Comparison of ENCODE assay signal across 8 cellular contexts in the genomic region with DNA sequence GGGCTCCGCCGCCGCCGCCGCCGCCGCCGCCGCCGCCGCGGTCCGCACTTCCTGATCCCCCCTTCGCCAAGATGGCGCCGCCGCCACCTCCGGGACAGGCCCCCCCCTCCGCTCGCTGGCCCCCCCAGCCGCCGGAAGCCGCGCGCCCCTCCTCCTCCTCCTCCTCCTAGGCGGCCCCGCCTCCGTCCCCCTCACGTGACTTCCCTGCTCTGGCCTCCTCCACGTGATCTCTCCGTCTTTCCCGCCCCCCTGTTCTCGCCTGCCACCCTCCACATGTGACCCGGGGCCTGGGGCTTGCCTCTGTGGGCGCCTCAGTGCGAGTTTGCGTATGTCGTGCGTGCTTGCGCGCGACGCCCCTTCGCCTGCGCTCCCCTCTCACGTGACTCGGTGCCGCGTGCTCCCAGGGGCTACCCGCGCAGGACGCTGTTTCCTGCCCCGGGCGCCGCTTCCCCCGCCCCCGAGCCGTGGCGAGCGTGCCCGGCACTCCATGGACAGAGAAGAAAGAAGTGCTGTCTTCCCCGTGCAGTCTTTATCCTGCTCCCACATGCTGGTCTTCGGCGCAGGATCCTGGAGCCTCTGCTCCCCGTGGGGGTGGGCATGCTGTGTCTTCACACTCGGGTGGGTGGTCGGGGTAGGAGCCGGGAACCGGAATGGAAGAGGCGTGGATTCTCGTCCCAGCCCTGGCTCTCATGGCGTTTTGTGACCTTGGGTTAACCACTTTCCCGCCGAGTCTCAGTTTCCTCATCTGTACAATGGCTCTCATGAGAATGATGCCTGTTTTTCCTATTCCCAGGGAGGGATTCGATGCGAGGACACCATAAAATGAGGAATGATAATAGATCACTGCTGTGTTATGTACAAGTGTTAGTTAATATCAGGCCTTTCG. TPM values are rescaled to one million over a fixed set of nuclear protein-coding genes. Genes with fewer than 3 reads are reported as not detected.
A peak's percentile ranks its signal among the peaks of the same experiment; 100 is the strongest.
DNase-seq lines count a peak whose midpoint lies in the region; ATAC-seq and TF ChIP-seq lines count a peak whose summit lies in the region.

A gene (minus strand): TSS at position 53 of the 886 bp plus-strand sequence. CDS start 109 bp downstream, outside the sequence.

- DNase-seq in DMS 273 treated with DMSO at 0.1 percent for 48 hours (lab: John Stamatoyannopoulos, UW) (peak; percentile 98), OCI-M2 (lab: John Stamatoyannopoulos, UW; ENCODE audit: unreplicated experiment) (peak; percentile 26), activated T-cell treated with anti-CD3 and anti-CD28 coated beads for 4 hours (peak; percentile 99), epithelial cell of esophagus (ENCODE audit: low read depth) (peak; percentile 98), mucosa of descending colon (peak; percentile 98 to 100 (median 100))
- peak; percentile 99 for DNase-seq in stimulated activated CD8-positive, alpha-beta memory T cell treated with anti-CD3 and anti-CD28 coated beads, Interleukin-4, amount 100 ng/mL, for 24 hours (ENCODE audit: low read depth)

- H3K4me1 ChIP-seq in mucosa of descending colon (ENCODE audit: low read depth), result peaks cover 26% of the 10 kb centered on the region

- peaks cover 21 to 22% (median 21%) of the 10 kb centered on the region in 3 donors for H3K4me1 Mint-ChIP-seq in IgD-negative memory B cell

- H3K4me3 ChIP-seq in epithelial cell of esophagus (ENCODE audit: low read length), result peak within 1 kb of the TSS; percentile 82
- peak within 1 kb of the TSS; percentile 90 for H3K4me3 ChIP-seq in mucosa of descending colon

- H3K4me3 Mint-ChIP-seq in IgD-negative memory B cell, result peak within 1 kb of the TSS; percentile 92 to 98 (median 97)

- no peaks in the 10 kb centered on the region for H3K27me3 Mint-ChIP-seq in IgD-negative memory B cell

- H3K36me3 ChIP-seq in mucosa of descending colon (ENCODE audit: low read depth), result peaks cover 17% of the 10 kb centered on the region

- ATAC-seq in GM21529 (IDR thresholded peaks at IDR 0.05; ENCODE audit: unreplicated experiment) (peak; percentile 87), mucosa of descending colon (peak; percentile 94)

- no peaks in the 10 kb centered on the region for H3K9me3 ChIP-seq in mucosa of descending colon

- TF ChIP-seq CTCF in epithelial cell of esophagus (IDR thresholded peaks at IDR 0.05; ENCODE audit: insufficient read depth, low read depth, low read length, missing control alignments) (no peak), mucosa of descending colon (IDR thresholded peaks at IDR 0.05) (no peak)

- H3K9me3 Mint-ChIP-seq in IgD-negative memory B cell, result no peaks in the 10 kb centered on the region

- peak within 1 kb of the TSS; percentile 94 to 98 (median 97) for H3K27ac Mint-ChIP-seq in IgD-negative memory B cell

- H3K36me3 Mint-ChIP-seq in IgD-negative memory B cell, result peaks cover 1% of the 10 kb centered on the region

- intact Hi-C loops in mucosa of descending colon (cut with DNase I, micrococcal nuclease), result no loop called here

RNA-seq across cellular contexts. Expression of the gene that starts here (rescaled TPM):
- 9.0 TPM for polyA plus RNA-seq in IgD-negative memory B cell
- total RNA-seq in mucosa of descending colon, result 10 to 100 TPM; 52.8 to 81.7 (median 81.0) TPM

Comparison
In these comparisons a context has a peak if more than half of its experiments do, and no peak if none do; other contexts are left out.
1. Peak in every context shown above with its lines: DNase-seq, ATAC-seq and H3K4me3 ChIP-seq.
2. DNase-seq: peak in every context shown above with its lines; median percentile 100 in mucosa of descending colon; 99 in activated T-cell treated with anti-CD3 and anti-CD28 coated beads for 4 hours; 99 in stimulated activated CD8-positive, alpha-beta memory T cell treated with anti-CD3 and anti-CD28 coated beads, Interleukin-4, amount 100 ng/mL, for 24 hours; 98 in DMS 273 treated with DMSO at 0.1 percent for 48 hours; 98 in epithelial cell of esophagus; 26 in OCI-M2.